8 cellular contexts compared by ENCODE assay signal in genomic region chr11:73314121-73314948, GRCh38. TPM values are rescaled to one million over a fixed set of nuclear protein-coding genes. Genes with fewer than 3 reads are reported as not detected.
DNase-seq lines count a peak whose midpoint lies in the region; ATAC-seq and TF ChIP-seq lines count a peak whose summit lies in the region.

No MANE protein-coding gene starts in this region.

- no peaks in the 10 kb centered on the region for H3K27me3 ChIP-seq in lower lobe of right lung (ENCODE audit: low read depth)
- H3K27me3 ChIP-seq in uterus, result no peaks in the 10 kb centered on the region

- TF ChIP-seq CTCF in HFFc6 (IDR thresholded peaks at IDR 0.05) (peak; percentile 30), brain (conservative IDR thresholded peaks at IDR 0.05) (no peak), lower lobe of right lung (IDR thresholded peaks at IDR 0.05) (no peak), uterus (IDR thresholded peaks at IDR 0.05) (no peak)

- H3K27ac ChIP-seq in lower lobe of right lung (peak overlapping the region; percentile 79), uterus (peak overlapping the region; percentile 91 to 93)

- TF ChIP-seq POLR2A in uterus (IDR thresholded peaks at IDR 0.05), result no peak

- H3K27me3 Mint-ChIP-seq in HFFc6 (ENCODE audit: insufficient read depth) (peaks cover 7% of the 10 kb centered on the region), brain (no peaks in the 10 kb centered on the region)

- DNase-seq in A172 (ENCODE audit: low spot score) (peak; percentile 57), HFFc6 (peak; percentile 69), lower lobe of right lung (peak; percentile 75), uterus (peak; percentile 60 to 68), NCI-H748 treated with DMSO at 0.1 percent for 48 hours (lab: John Stamatoyannopoulos, UW) (no peak), ecto neural progenitor cell (ENCODE audit: low spot score) (no peak)
- DNase-seq in activated CD4-positive, alpha-beta T cell treated with anti-CD3 and anti-CD28 coated beads, Interleukin-2, amount 50 U/mL, for 1 hour, result no peak

- H3K36me3 Mint-ChIP-seq in HFFc6 (ENCODE audit: low read depth) (peaks cover 57% of the 10 kb centered on the region), brain (peaks cover 20% of the 10 kb centered on the region)

- H3K4me3 ChIP-seq in lower lobe of right lung, result peak overlapping the region; percentile 78
- peak overlapping the region in 1 of 2 donors; percentile 6 for H3K4me3 ChIP-seq in uterus

- H3K9me3 Mint-ChIP-seq in HFFc6 (no peaks in the 10 kb centered on the region), brain (peaks cover 0 to 13% (median 0%) of the 10 kb centered on the region in 5 experiments)

- H3K4me3 Mint-ChIP-seq in HFFc6, result peak overlapping the region; percentile 91
- peak overlapping the region; percentile 53 to 91 (median 80) for H3K4me3 Mint-ChIP-seq in brain

- ATAC-seq in lower lobe of right lung, result peak; percentile 63 to 70

- H3K27ac Mint-ChIP-seq in HFFc6 (peak overlapping the region; percentile 85), brain (peak overlapping the region; percentile 93 to 99 (median 96))

- H3K36me3 ChIP-seq in lower lobe of right lung (no peaks in the 10 kb centered on the region), uterus (no peaks in the 10 kb centered on the region)

- H3K9me3 ChIP-seq in lower lobe of right lung (no peaks in the 10 kb centered on the region), uterus (no peaks in the 10 kb centered on the region)

- H3K4me1 Mint-ChIP-seq in HFFc6 (ENCODE audit: low read depth), result peaks cover 90% of the 10 kb centered on the region
- H3K4me1 Mint-ChIP-seq in brain, result peaks cover 88% of the 10 kb centered on the region

- intact Hi-C loops in lower lobe of right lung (cut with DNase I), result no loop called here
- intact Hi-C loops in uterus (cut with DNase I; ENCODE audit: low total_unique reads), result no loop called here

- H3K4me1 ChIP-seq in lower lobe of right lung (peaks cover 93% of the 10 kb centered on the region), uterus (peaks cover 12 to 32% of the 10 kb centered on the region in 2 donors)

RNA-seq across cellular contexts. Expression of gene ARHGEF17, which starts 6.3 kb away (rescaled TPM):
- 9.8 and 25.0 TPM in 2 replicates for total RNA-seq in A172 (2014; rRNA removed; shearing (Covaris generic))
- total RNA-seq in HFFc6 (2021; fragmentation: NEBNext Ultra II Directional; extraction: Animal tissue kit (Norgen Biotek cat#: 25700)), result 100 to 1,000 TPM in 2 of 6 experiments, 10 to 100 TPM in 4; 84.6 to 112 (median 92.1) TPM
- polyA plus RNA-seq in brain (ENCODE audit: insufficient read depth, low read depth, low replicate concordance), result 21.9 TPM
- total RNA-seq in lower lobe of right lung, result 56.5 TPM
- 100 to 1,000 TPM in 1 of 4 donors, 10 to 100 TPM in 3; 17.9 to 174 (median 58.6) TPM for total RNA-seq in uterus

RNA-seq across cellular contexts. Expression of gene P2RY6, which starts 42.2 kb away (rescaled TPM):
- total RNA-seq in A172 (2014; rRNA removed; shearing (Covaris generic)), result not detected in 2 replicates
- total RNA-seq in HFFc6 (2021; fragmentation: NEBNext Ultra II Directional; extraction: Animal tissue kit (Norgen Biotek cat#: 25700)), result 1 to 10 TPM in 4 of 6 experiments, under 1 TPM in 2; 0.54 to 2.4 (median 1.9) TPM
- polyA plus RNA-seq in brain (ENCODE audit: insufficient read depth, low read depth, low replicate concordance), result 0.49 TPM
- total RNA-seq in lower lobe of right lung (3.6 TPM), uterus (1 to 10 TPM in 1 of 4 donors, under 1 TPM in 1, not detected in 2; 0.76 to 1.0 TPM)

Comparison
In these comparisons a context has a peak if more than half of its experiments do, and no peak if none do; other contexts are left out.
1. DNase-seq: peak in A172 (single experiment), HFFc6 (single experiment), lower lobe of right lung (single experiment) and uterus (2 of 2); none in activated CD4-positive, alpha-beta T cell treated with anti-CD3 and anti-CD28 coated beads, Interleukin-2, amount 50 U/mL, for 1 hour (single experiment), NCI-H748 treated with DMSO at 0.1 percent for 48 hours (single experiment) and ecto neural progenitor cell (single experiment).